14 cellular contexts compared by ENCODE assay signal in the genomic region with DNA sequence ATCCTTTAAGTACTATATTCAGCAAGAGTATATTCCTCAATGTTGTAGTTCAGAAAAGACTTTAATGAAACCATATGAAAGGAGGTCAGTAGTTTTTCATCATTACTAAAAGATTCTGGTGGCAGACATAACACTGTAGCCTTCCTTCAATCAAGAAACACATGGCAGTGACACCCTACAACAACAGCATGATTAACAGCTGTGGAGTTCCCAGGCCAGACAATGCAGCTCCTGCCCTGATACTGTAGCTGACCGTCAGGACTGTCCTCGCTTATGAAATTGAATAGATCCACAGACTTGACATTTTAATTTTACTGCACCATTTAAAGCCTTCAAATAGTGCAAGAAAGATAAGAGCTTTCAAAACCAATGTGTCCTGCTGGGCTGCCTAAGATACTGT. TPM values are rescaled to one million over a fixed set of nuclear protein-coding genes. Genes with fewer than 3 reads are reported as not detected.
A peak's percentile ranks its signal among the peaks of the same experiment; 100 is the strongest.
DNase-seq lines count a peak whose midpoint lies in the region; ATAC-seq lines count a peak whose summit lies in the region.
"Had no signal": no experiment of that assay in that cellular context is flagged by ENCODE, and none has a peak within 500 bp of the region (broad histone marks: within the 10 kb centered on the region; RNA-seq: fewer than 3 reads in every experiment).

No MANE protein-coding gene starts in this region.

- intact Hi-C loops in left colon (cut with DNase I, micrococcal nuclease), result no loop called here

- DNase-seq in NCI-H82 (lab: John Stamatoyannopoulos, UW), result peak; percentile 1
- DNase-seq in NCI-H82 treated with DMSO at 0.1 percent for 48 hours (lab: John Stamatoyannopoulos, UW; ENCODE audit: unreplicated experiment), result no peak
- DNase-seq in NCI-H69 (lab: John Stamatoyannopoulos, UW), result peak; percentile 7
- peak; percentile 31 for DNase-seq in myocyte (ENCODE audit: low read depth)
- no peak for DNase-seq in left colon
- no peak for DNase-seq in ACHN
- DNase-seq: DMS 273 treated with DMSO at 0.1 percent for 48 hours, NCI-H1105, NCI-H1930, NCI-H2171 treated with DMSO at 0.1 percent for 48 hours, NCI-H510A, SHP77 had no signal

- in situ Hi-C loops in ACHN (cut with HindIII; ENCODE audit: low pct_ligation_motif_present, low pct_unique_long_range_greater_than_20kb, low sequenced_read_pairs), result no loop called here

- ATAC-seq in left colon (no peak), HG02678 (IDR thresholded peaks at IDR 0.05; ENCODE audit: unreplicated experiment) (no peak)
- ATAC-seq: A549 had no signal

RNA-seq across cellular contexts. Expression of gene USP45, which starts 43.6 kb away (rescaled TPM):
- total RNA-seq in myocyte (12.8 and 15.2 TPM in 2 replicates), left colon (10 to 100 TPM; 12.2 to 13.5 TPM)
- 3.7 TPM for polyA plus RNA-seq in myocyte (2012)

RNA-seq across cellular contexts. Expression of gene PNISR, which starts 46.5 kb away (rescaled TPM):
- total RNA-seq in myocyte (108 and 117 TPM in 2 replicates), left colon (10 to 100 TPM; 70.0 to 72.9 TPM)
- 49.8 TPM for polyA plus RNA-seq in myocyte (2012)

Comparison
In these comparisons a context has a peak if more than half of its experiments do, and no peak if none do; other contexts are left out.
1. DNase-seq: peak in NCI-H82 (single experiment), NCI-H69 (single experiment) and myocyte (single experiment); none in NCI-H82 treated with DMSO at 0.1 percent for 48 hours (single experiment), left colon (0 of 2) and ACHN (single experiment).